ENCODE assay signal across 8 cellular contexts in the genomic region with DNA sequence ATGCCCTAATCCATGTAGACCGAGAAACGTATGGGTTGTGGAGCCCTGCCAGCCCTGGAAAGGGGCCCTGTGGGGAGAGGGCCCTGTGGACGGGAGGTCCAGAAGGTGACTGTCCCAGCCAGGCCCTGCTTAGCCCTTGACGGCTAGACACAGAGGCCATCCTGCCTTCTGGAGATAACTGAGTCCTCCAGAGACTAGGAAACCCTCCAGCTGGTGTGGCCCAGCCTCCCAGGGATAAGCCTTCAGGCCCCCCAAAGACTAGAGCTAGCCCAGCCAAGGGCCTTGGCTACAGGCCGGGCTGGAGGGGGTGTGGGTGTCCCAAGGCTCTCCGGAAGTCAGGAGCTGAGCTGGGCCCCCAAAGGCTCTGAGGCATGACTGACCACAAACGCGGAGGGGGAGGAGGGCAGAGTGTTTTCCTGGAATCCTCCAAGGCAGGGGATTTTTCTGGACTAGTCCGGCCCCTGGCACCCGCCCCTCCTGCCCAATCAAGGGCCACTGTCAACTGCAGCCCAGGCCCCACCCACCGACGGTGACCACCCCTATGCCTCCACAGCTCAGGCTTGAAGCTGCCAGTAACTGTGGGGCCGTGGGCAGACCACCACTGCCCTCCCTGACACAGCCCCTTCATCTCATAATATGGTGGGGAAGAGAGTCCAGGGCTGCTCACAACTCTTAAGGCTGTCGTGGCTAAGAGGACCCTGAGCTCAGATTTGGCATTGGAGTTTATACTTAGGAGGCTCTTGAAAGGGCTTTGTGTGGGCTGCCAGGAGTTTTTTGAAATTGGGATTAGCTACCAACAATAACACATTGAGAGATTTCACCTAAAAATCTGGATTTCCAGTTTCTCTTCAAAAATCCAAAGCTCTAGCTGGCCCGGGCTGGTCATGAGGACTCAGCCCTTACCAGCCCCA. TPM values are rescaled to one million over a fixed set of nuclear protein-coding genes. Genes with fewer than 3 reads are reported as not detected.
DNase-seq lines count a peak whose midpoint lies in the region; ATAC-seq and TF ChIP-seq lines count a peak whose summit lies in the region.

No MANE protein-coding gene starts in this region.

- TF ChIP-seq CTCF in body of pancreas (IDR thresholded peaks at IDR 0.05), result no peak

- H3K4me3 ChIP-seq in body of pancreas, result no peak overlapping the region

- intact Hi-C loops in body of pancreas (cut with DNase I), result no loop called here

- peaks cover 45% of the 10 kb centered on the region for H3K4me1 ChIP-seq in body of pancreas

- H3K9me3 ChIP-seq in body of pancreas, result no peaks in the 10 kb centered on the region

- TF ChIP-seq POLR2A in body of pancreas (IDR thresholded peaks at IDR 0.05), result no peak

- no peaks in the 10 kb centered on the region for H3K36me3 ChIP-seq in body of pancreas (replicated peaks in 1 of 2; ENCODE audit: insufficient read depth in 1 of 2, low read depth in 2 of 2)

- 72 to 73% methylated on average over 7 to 15 of the region's 15 CpGs for WGBS in body of pancreas, 2 donors

- no peaks in the 10 kb centered on the region for H3K27me3 ChIP-seq in body of pancreas
- H3K27me3 ChIP-seq in layer of hippocampus (ENCODE audit: control insufficient read depth, insufficient read depth, low read length), result no peaks in the 10 kb centered on the region

- DNase-seq in HCEC 1CT (peak; percentile 73), body of pancreas (peak; percentile 40 to 65 (median 46)), stromal cell of bone marrow (ENCODE audit: low read depth) (peak; percentile 79), DMS79 treated with DMSO at 0.1 percent for 48 hours (lab: John Stamatoyannopoulos, UW) (no peak), COLO668 (lab: John Stamatoyannopoulos, UW; ENCODE audit: unreplicated experiment) (no peak)

- ATAC-seq in body of pancreas (no peak), HG03378 (IDR thresholded peaks at IDR 0.05; ENCODE audit: unreplicated experiment) (no peak), GM19324 (IDR thresholded peaks at IDR 0.05; ENCODE audit: low FRiP score, unreplicated experiment) (no peak)

- peak overlapping the region; percentile 78 to 89 (median 86) for H3K27ac ChIP-seq in body of pancreas
- H3K27ac ChIP-seq in layer of hippocampus (ENCODE audit: low read depth, low read length), result peak overlapping the region; percentile 75

RNA-seq across cellular contexts. Expression of a gene that starts 0.8 kb away (rescaled TPM):
- 10 to 100 TPM; 14.3 to 22.1 TPM for total RNA-seq in body of pancreas

RNA-seq across cellular contexts. Expression of a gene that starts 19.7 kb away (rescaled TPM):
- 10 to 100 TPM; 25.9 to 27.7 TPM for total RNA-seq in body of pancreas

RNA-seq across cellular contexts. Expression of a gene that starts 45.6 kb away (rescaled TPM):
- 10 to 100 TPM; 13.2 to 48.8 TPM for total RNA-seq in body of pancreas

RNA-seq across cellular contexts. Expression of a gene that starts 54.8 kb away (rescaled TPM):
- 10 to 100 TPM; 26.4 to 29.1 TPM for total RNA-seq in body of pancreas

RNA-seq across cellular contexts. Expression of a gene that starts 55.0 kb away (rescaled TPM):
- total RNA-seq in body of pancreas, result 1 to 10 TPM; 6.0 to 6.3 TPM

Comparison
In these comparisons a context has a peak if more than half of its experiments do, and no peak if none do; other contexts are left out.
1. DNase-seq: peak in HCEC 1CT (single experiment), body of pancreas (4 of 4) and stromal cell of bone marrow (single experiment); none in DMS79 treated with DMSO at 0.1 percent for 48 hours (single experiment) and COLO668 (single experiment).